ENCODE assay signal across 1 cellular context in the genomic region with DNA sequence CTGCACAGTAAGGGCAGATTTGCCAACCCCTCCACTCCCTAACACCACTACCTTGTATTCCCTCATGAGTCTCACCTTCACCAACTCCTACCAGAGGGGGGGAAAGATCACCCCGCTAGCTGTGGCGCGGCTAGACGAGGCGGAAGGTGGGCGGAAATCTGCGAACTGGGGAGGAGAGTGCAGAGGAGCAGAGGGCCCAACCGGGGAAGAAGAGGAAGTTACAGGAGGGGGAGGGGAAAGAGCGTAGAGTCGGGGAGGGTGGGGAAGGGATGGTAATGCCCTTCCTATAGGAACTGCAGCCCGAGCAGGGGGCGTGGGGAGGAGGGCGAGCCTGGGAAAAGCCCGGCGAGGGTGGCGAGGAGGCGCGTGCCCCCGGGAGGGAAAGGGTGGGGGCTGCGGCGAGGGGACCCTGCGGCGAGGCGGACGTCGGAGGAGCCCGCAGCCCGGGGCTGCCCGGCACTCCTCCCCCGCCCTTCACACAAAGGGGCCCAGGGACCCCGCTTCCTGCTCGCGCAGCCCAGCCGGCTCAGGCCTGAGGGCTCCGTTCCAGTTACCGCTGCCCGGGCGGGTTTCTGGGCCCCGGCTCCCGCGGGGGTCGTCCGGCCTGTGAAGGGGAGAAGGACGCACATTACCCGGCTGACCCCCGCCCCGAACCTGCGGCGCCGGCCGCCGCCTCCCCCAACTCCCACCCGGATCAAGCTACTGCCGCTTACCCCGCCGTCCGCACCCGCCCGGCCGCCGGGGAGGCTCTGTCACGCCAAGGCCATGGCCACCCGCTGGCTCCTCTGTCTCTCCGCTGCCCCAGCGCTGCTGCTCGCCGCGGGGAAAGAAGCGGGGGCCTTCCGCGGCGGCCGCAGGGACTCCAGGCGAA.
TF ChIP-seq lines count a peak whose summit lies in the region.

No MANE protein-coding gene starts in this region.

TF ChIP-seq in K562, 482 proteins besides CTCF, POLR2A, EP300 and RAD21 (continued from another document and continues in another):
- TF ChIP-seq RERE (CRISPR knock-in tag; IDR thresholded peaks at IDR 0.05; ENCODE audit: borderline replicate concordance) = no peak
- TF ChIP-seq, protein P1, sequence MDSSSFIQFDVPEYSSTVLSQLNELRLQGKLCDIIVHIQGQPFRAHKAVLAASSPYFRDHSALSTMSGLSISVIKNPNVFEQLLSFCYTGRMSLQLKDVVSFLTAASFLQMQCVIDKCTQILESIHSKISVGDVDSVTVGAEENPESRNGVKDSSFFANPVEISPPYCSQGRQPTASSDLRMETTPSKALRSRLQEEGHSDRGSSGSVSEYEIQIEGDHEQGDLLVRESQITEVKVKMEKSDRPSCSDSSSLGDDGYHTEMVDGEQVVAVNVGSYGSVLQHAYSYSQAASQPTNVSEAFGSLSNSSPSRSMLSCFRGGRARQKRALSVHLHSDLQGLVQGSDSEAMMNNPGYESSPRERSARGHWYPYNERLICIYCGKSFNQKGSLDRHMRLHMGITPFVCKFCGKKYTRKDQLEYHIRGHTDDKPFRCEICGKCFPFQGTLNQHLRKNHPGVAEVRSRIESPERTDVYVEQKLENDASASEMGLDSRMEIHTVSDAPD (CRISPR knock-in tag; IDR thresholded peaks at IDR 0.05) = no peak
- TF ChIP-seq, protein P2, sequence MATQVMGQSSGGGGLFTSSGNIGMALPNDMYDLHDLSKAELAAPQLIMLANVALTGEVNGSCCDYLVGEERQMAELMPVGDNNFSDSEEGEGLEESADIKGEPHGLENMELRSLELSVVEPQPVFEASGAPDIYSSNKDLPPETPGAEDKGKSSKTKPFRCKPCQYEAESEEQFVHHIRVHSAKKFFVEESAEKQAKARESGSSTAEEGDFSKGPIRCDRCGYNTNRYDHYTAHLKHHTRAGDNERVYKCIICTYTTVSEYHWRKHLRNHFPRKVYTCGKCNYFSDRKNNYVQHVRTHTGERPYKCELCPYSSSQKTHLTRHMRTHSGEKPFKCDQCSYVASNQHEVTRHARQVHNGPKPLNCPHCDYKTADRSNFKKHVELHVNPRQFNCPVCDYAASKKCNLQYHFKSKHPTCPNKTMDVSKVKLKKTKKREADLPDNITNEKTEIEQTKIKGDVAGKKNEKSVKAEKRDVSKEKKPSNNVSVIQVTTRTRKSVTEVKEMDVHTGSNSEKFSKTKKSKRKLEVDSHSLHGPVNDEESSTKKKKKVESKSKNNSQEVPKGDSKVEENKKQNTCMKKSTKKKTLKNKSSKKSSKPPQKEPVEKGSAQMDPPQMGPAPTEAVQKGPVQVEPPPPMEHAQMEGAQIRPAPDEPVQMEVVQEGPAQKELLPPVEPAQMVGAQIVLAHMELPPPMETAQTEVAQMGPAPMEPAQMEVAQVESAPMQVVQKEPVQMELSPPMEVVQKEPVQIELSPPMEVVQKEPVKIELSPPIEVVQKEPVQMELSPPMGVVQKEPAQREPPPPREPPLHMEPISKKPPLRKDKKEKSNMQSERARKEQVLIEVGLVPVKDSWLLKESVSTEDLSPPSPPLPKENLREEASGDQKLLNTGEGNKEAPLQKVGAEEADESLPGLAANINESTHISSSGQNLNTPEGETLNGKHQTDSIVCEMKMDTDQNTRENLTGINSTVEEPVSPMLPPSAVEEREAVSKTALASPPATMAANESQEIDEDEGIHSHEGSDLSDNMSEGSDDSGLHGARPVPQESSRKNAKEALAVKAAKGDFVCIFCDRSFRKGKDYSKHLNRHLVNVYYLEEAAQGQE (CRISPR knock-in tag; IDR thresholded peaks at IDR 0.05; ENCODE audit: low read depth) = no peak
- TF ChIP-seq ZNF436 (CRISPR knock-in tag; IDR thresholded peaks at IDR 0.05) = no peak
- no peak for TF ChIP-seq GATAD2B (IDR thresholded peaks at IDR 0.05; ENCODE audit: borderline replicate concordance)
- no peak for TF ChIP-seq PREB (CRISPR knock-in tag; IDR thresholded peaks at IDR 0.05)
- no peak for TF ChIP-seq TCF7 (IDR thresholded peaks at IDR 0.05; ENCODE audit: borderline replicate concordance)
- TF ChIP-seq, protein P3, sequence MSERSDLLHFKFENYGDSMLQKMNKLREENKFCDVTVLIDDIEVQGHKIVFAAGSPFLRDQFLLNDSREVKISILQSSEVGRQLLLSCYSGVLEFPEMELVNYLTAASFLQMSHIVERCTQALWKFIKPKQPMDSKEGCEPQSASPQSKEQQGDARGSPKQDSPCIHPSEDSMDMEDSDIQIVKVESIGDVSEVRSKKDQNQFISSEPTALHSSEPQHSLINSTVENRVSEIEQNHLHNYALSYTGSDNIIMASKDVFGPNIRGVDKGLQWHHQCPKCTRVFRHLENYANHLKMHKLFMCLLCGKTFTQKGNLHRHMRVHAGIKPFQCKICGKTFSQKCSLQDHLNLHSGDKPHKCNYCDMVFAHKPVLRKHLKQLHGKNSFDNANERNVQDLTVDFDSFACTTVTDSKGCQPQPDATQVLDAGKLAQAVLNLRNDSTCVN (CRISPR knock-in tag; IDR thresholded peaks at IDR 0.05) = no peak
- no peak; the same call in 1 of the 2 replicates for TF ChIP-seq HLTF (IDR thresholded peaks at IDR 0.05)
- no peak for TF ChIP-seq MYNN (IDR thresholded peaks at IDR 0.05)
- no peak for TF ChIP-seq MYNN (CRISPR knock-in tag; IDR thresholded peaks at IDR 0.05)
- TF ChIP-seq E2F8 (IDR thresholded peaks at IDR 0.05; ENCODE audit: low read depth, partially characterized antibody) = no peak
- no peak for TF ChIP-seq GTF2A2 (tag; IDR thresholded peaks at IDR 0.05)
- TF ChIP-seq, protein P4, sequence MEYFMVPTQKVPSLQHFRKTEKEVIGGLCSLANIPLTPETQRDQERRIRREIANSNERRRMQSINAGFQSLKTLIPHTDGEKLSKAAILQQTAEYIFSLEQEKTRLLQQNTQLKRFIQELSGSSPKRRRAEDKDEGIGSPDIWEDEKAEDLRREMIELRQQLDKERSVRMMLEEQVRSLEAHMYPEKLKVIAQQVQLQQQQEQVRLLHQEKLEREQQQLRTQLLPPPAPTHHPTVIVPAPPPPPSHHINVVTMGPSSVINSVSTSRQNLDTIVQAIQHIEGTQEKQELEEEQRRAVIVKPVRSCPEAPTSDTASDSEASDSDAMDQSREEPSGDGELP (CRISPR knock-in tag; IDR thresholded peaks at IDR 0.05; ENCODE audit: borderline replicate concordance) = 0 out of 2 replicates have a peak, but pooled peaks have one; percentile 40
- no peak for TF ChIP-seq SMARCC2 (IDR thresholded peaks at IDR 0.05; ENCODE audit: low read depth)
- no peak for TF ChIP-seq ZNF133 (CRISPR knock-in tag; IDR thresholded peaks at IDR 0.05)
- TF ChIP-seq ZNF274 (IDR thresholded peaks at IDR 0.05; ENCODE audit: borderline replicate concordance, low read depth, low read length) = no peak
- no peak for TF ChIP-seq TBL1XR1 (IDR thresholded peaks at IDR 0.05; ENCODE audit: low read length in 2 of 2)
- TF ChIP-seq DLX4 (CRISPR knock-in tag; IDR thresholded peaks at IDR 0.05) = no peak
- peak; percentile 56 for TF ChIP-seq CXXC5 (CRISPR knock-in tag; IDR thresholded peaks at IDR 0.05)
- TF ChIP-seq ZBTB33 (CRISPR knock-in tag; IDR thresholded peaks at IDR 0.05) = no peak
- TF ChIP-seq PHF21A (IDR thresholded peaks at IDR 0.05; ENCODE audit: borderline replicate concordance, low read depth) = no peak
- no peak for TF ChIP-seq TAF15 (IDR thresholded peaks at IDR 0.05; ENCODE audit: low read depth, low read length)
- TF ChIP-seq, protein P5, sequence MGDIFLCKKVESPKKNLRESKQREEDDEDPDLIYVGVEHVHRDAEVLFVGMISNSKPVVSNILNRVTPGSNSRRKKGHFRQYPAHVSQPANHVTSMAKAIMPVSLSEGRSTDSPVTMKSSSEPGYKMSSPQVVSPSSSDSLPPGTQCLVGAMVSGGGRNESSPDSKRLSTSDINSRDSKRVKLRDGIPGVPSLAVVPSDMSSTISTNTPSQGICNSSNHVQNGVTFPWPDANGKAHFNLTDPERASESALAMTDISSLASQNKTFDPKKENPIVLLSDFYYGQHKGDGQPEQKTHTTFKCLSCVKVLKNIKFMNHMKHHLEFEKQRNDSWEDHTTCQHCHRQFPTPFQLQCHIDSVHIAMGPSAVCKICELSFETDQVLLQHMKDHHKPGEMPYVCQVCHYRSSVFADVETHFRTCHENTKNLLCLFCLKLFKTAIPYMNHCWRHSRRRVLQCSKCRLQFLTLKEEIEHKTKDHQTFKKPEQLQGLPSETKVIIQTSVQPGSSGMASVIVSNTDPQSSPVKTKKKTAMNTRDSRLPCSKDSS (IDR thresholded peaks at IDR 0.05; ENCODE audit: low read depth, partially characterized antibody) = no peak
- no peak for TF ChIP-seq NR2C2 (CRISPR knock-in tag; IDR thresholded peaks at IDR 0.05)
- no peak for TF ChIP-seq NR2C2 (tag; IDR thresholded peaks at IDR 0.05)
- TF ChIP-seq NCOA1 (IDR thresholded peaks at IDR 0.05; ENCODE audit: low read depth) = no peak
- TF ChIP-seq HDGF (IDR thresholded peaks at IDR 0.05) = no peak
